ENCODE assay signal across 23 cellular contexts in the genomic region with DNA sequence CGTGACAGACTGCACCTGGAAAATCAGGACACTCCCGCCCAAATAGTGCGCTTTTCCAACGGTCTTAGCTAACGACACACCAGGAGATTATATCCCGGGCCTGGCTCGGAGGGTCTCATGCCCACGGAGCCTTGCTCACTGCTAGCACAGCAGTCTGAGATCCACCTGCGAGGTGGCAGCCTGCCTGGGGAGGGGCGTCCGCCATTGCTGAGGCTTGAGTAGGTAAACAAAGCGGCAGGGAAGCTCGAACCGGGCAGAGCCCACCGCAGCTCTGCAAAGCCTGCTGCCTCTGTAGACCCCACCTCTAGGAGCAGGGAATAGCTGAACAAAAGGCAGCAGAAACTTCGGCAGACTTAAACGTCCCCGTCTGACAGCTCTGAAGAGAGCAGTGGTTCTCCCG.
DNase-seq lines count a peak whose midpoint lies in the region; ATAC-seq and TF ChIP-seq lines count a peak whose summit lies in the region.
"Had no signal": no experiment of that assay in that cellular context is flagged by ENCODE, and none has a peak within 500 bp of the region (broad histone marks: within the 10 kb centered on the region; RNA-seq: fewer than 3 reads in every experiment).

No MANE protein-coding gene starts in this region.

- no peak for TF ChIP-seq CTCF in neutrophil (IDR thresholded peaks at IDR 0.05)

- H3K4me3 ChIP-seq in neutrophil (ENCODE audit: low read depth in 1 of 2, low read length in 1 of 2) = no peak overlapping the region
- H3K4me3 ChIP-seq: BLaER1, GM12878 had no signal

- no peaks in the 10 kb centered on the region for H3K27me3 ChIP-seq in neutrophil
- H3K27me3 ChIP-seq: BE2C, BLaER1 had no signal

- DNase-seq in memory B cell (ENCODE audit: low spot score in 2 of 2) (no peak), medulla oblongata (ENCODE audit: extremely low spot score) (no peak), SHP77 treated with DMSO at 0.1 percent for 48 hours (lab: John Stamatoyannopoulos, UW) (no peak)
- DNase-seq: 8988T; ACHN; BE2C; C1 segment of cervical spinal cord; CD4-positive, alpha-beta memory T cell; CD4-positive, CD25-positive, alpha-beta regulatory T cell; CD8-positive, alpha-beta memory T cell; COR-L47; DMS 273 treated with DMSO at 0.1 percent for 48 hours; DMS153; DMS53; DMS79; DND-41; EL; GDM1 had no signal

- ATAC-seq in memory B cell (ENCODE audit: low read depth) (no peak), HG03135 (IDR thresholded peaks at IDR 0.05; ENCODE audit: unreplicated experiment) (no peak)
- ATAC-seq: GM12878 had no signal

- no peaks in the 10 kb centered on the region for H3K27me3 Mint-ChIP-seq in memory B cell
- H3K27me3 Mint-ChIP-seq: CD4-positive, alpha-beta memory T cell; CD4-positive, CD25-positive, alpha-beta regulatory T cell; CD8-positive, alpha-beta memory T cell had no signal

- no peak overlapping the region for H3K4me3 Mint-ChIP-seq in memory B cell
- H3K4me3 Mint-ChIP-seq: CD14-positive monocyte had no signal

- H3K9me3 ChIP-seq in neutrophil = no peaks in the 10 kb centered on the region
- H3K9me3 ChIP-seq: BE2C, BLaER1 had no signal

- H3K4me1 ChIP-seq in neutrophil (ENCODE audit: control insufficient read depth in 1 of 2, insufficient read depth in 1 of 2, low read depth in 1 of 2, low read length in 1 of 2) = peaks cover 46 to 51% of the 10 kb centered on the region in 2 experiments
- H3K4me1 ChIP-seq: BE2C had no signal

- H3K9me3 Mint-ChIP-seq in memory B cell = no peaks in the 10 kb centered on the region
- H3K9me3 Mint-ChIP-seq: CD14-positive monocyte; CD4-positive, alpha-beta memory T cell; CD4-positive, CD25-positive, alpha-beta regulatory T cell; CD8-positive, alpha-beta memory T cell had no signal

- H3K27ac Mint-ChIP-seq in memory B cell = peak overlapping the region; percentile 5

- peaks cover 7% of the 10 kb centered on the region for H3K4me1 Mint-ChIP-seq in memory B cell

- H3K36me3 ChIP-seq in neutrophil = peaks cover 46% of the 10 kb centered on the region
- H3K36me3 ChIP-seq: BE2C had no signal

- peak overlapping the region; percentile 94 for H3K27ac ChIP-seq in neutrophil
- H3K27ac ChIP-seq: BLaER1 had no signal

- H3K36me3 Mint-ChIP-seq in memory B cell = no peaks in the 10 kb centered on the region
- H3K36me3 Mint-ChIP-seq: CD4-positive, CD25-positive, alpha-beta regulatory T cell had no signal
